ENCODE assay signal across 8 cellular contexts in the genomic region with DNA sequence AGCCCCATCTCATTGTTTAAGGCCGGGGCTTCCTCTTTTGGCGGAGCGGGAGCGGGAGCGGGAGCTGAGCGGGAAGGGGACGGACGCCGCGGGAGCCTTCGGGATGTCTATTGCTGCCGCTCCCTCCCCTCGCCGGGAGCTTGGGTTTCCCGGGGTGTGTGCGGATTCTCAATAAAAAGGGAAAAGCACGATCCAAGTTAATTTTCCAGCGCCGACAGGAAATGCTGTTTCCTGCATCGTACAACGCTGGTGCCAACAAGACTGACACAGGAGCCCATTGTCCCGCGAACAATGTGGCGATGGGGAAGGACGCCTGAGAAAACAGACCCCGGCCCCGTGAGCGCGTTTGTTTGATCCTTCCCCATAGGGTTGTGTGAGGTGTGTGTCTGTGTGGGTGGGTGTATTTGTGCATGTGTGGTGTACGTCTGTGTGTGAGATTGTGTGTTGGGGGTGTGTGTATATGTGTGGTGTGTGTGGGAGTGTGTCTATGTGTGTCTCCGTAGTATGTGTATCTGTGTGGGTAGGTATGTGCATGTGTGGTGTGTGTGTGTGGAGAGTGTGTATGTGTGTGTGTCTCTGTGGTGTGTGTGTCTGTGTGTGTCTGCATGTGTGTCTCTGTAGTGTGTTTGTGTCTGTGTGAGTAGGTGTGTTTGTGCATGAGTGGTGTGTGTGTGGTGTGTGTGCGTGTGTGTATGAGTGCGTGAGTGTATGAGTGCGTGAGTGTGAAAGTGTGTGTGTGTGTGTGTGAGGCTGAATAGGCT. TPM values are rescaled to one million over a fixed set of nuclear protein-coding genes. Genes with fewer than 3 reads are reported as not detected.
A peak's percentile ranks its signal among the peaks of the same experiment; 100 is the strongest.
DNase-seq lines count a peak whose midpoint lies in the region; ATAC-seq and FAIRE-seq lines count a peak whose summit lies in the region.

No MANE protein-coding gene starts in this region.

- peaks cover 5% of the 10 kb centered on the region for H3K4me1 ChIP-seq in NT2/D1 (ENCODE audit: insufficient read depth, insufficient read length)

- H3K36me3 ChIP-seq in NT2/D1 (ENCODE audit: insufficient read depth, insufficient read length, low read length) = no peaks in the 10 kb centered on the region

- FAIRE-seq in frontal cortex (lab: Jason Lieb, UNC) = no peak

- DNase-seq in Daoy (ENCODE audit: low read depth) = peak; percentile 36
- DNase-seq in NT2/D1 (ENCODE audit: low read depth, low spot score) = no peak
- peak; percentile 37 to 38 for DNase-seq in frontal cortex (ENCODE audit: low spot score in 2 of 2)
- peak; percentile 45 for DNase-seq in pons (ENCODE audit: low spot score)
- DNase-seq in NCI-H1436 (lab: John Stamatoyannopoulos, UW) = no peak
- no peak for DNase-seq in SW 1271 (lab: John Stamatoyannopoulos, UW)

- peaks cover 23% of the 10 kb centered on the region for H3K27me3 ChIP-seq in NT2/D1 (ENCODE audit: insufficient read depth, insufficient read length)

- peak overlapping the region; percentile 69 for H3K9ac ChIP-seq in NT2/D1 (ENCODE audit: insufficient read length, low read depth)

- H3K4me3 ChIP-seq in NT2/D1 (ENCODE audit: insufficient read length, low read depth) = peak overlapping the region; percentile 62

- no peak for ATAC-seq in GM21423 (IDR thresholded peaks at IDR 0.05; ENCODE audit: unreplicated experiment)
- ATAC-seq in HG03460 (IDR thresholded peaks at IDR 0.05; ENCODE audit: unreplicated experiment) = no peak

- H3K9me3 ChIP-seq in NT2/D1 (ENCODE audit: insufficient read depth, low read length) = peaks cover 12% of the 10 kb centered on the region; the same call in 1 of the 2 replicates

RNA-seq across cellular contexts. Expression of a gene that starts 36.4 kb away (rescaled TPM):
- total RNA-seq in Daoy (2014; rRNA removed; shearing (Covaris generic)) = 4.2 and 5.4 TPM in 2 replicates
- total RNA-seq in frontal cortex = 9.8 TPM

Comparison
In these comparisons a context has a peak if more than half of its experiments do, and no peak if none do; other contexts are left out.
1. DNase-seq: peak in Daoy (single experiment), frontal cortex (2 of 2) and pons (single experiment); none in NT2/D1 (single experiment), NCI-H1436 (single experiment) and SW 1271 (0 of 2).